ENCODE assay signal across 18 cellular contexts in genomic region chr11:45802531-45803317, GRCh38. TPM values are rescaled to one million over a fixed set of nuclear protein-coding genes. Genes with fewer than 3 reads are reported as not detected.
DNase-seq lines count a peak whose midpoint lies in the region; ATAC-seq, FAIRE-seq and TF ChIP-seq lines count a peak whose summit lies in the region.
"Had no signal": no experiment of that assay in that cellular context is flagged by ENCODE, and none has a peak within 500 bp of the region (broad histone marks: within the 10 kb centered on the region; RNA-seq: fewer than 3 reads in every experiment).

No MANE protein-coding gene starts in this region.

- H3K4me3 Mint-ChIP-seq in brain (peak overlapping the region in 4 of 5 experiments; percentile 57 to 88 (median 66)), Calu3 (ENCODE audit: low read depth, unreplicated experiment) (no peak overlapping the region)
- peak overlapping the region; percentile 39 to 98 (median 55) for H3K4me3 Mint-ChIP-seq in naive thymus-derived CD8-positive, alpha-beta T cell
- H3K4me3 Mint-ChIP-seq in stimulated activated memory B cell treated with anti-CD40 and anti-IgM and Interleukin-4, amounts not matched to agents 10 μg/mL and 1 μg/mL and 100 μg/mL, for 72 hours = no peak overlapping the region

- in situ Hi-C loops in HepG2 (cut with HindIII; ENCODE audit: extremely low pct_ligation_motif_present, low pct_unique_long_range_greater_than_20kb) = no loop called here

- peaks cover 26% of the 10 kb centered on the region for H3K4me1 Mint-ChIP-seq in brain
- peaks cover 9 to 29% (median 26%) of the 10 kb centered on the region in 4 donors for H3K4me1 Mint-ChIP-seq in naive thymus-derived CD8-positive, alpha-beta T cell
- peaks cover 16% of the 10 kb centered on the region for H3K4me1 Mint-ChIP-seq in Calu3 (ENCODE audit: low read depth, unreplicated experiment)
- H3K4me1 Mint-ChIP-seq in stimulated activated memory B cell treated with anti-CD40 and anti-IgM and Interleukin-4, amounts not matched to agents 10 μg/mL and 1 μg/mL and 100 μg/mL, for 72 hours = peaks cover 23% of the 10 kb centered on the region

- H3K36me3 Mint-ChIP-seq in brain = no peaks in the 10 kb centered on the region
- no peaks in the 10 kb centered on the region for H3K36me3 Mint-ChIP-seq in naive thymus-derived CD8-positive, alpha-beta T cell
- peaks cover 33% of the 10 kb centered on the region for H3K36me3 Mint-ChIP-seq in Calu3 (ENCODE audit: insufficient read depth, unreplicated experiment)
- no peaks in the 10 kb centered on the region for H3K36me3 Mint-ChIP-seq in stimulated activated memory B cell treated with anti-CD40 and anti-IgM and Interleukin-4, amounts not matched to agents 10 μg/mL and 1 μg/mL and 100 μg/mL, for 72 hours

- H3K27me3 Mint-ChIP-seq in brain = peaks cover 25% of the 10 kb centered on the region
- no peaks in the 10 kb centered on the region for H3K27me3 Mint-ChIP-seq in naive thymus-derived CD8-positive, alpha-beta T cell
- H3K27me3 Mint-ChIP-seq in Calu3 (ENCODE audit: unreplicated experiment) = no peaks in the 10 kb centered on the region
- H3K27me3 Mint-ChIP-seq in stimulated activated memory B cell treated with anti-CD40 and anti-IgM and Interleukin-4, amounts not matched to agents 10 μg/mL and 1 μg/mL and 100 μg/mL, for 72 hours = no peaks in the 10 kb centered on the region

- no peak for TF ChIP-seq EP300 in HepG2 (IDR thresholded peaks at IDR 0.05; ENCODE audit: low read depth in 2 of 2, low read length in 2 of 2)
- TF ChIP-seq EP300 in HepG2 (CRISPR knock-in tag; IDR thresholded peaks at IDR 0.05; ENCODE audit: borderline replicate concordance) = no peak

- peak overlapping the region; percentile 51 to 57 for H3K27ac ChIP-seq in liver (ENCODE audit: low read depth in 1 of 2, low read length in 2 of 2)
- no peak overlapping the region for H3K27ac ChIP-seq in HepG2 (ENCODE audit: extremely low read length, insufficient read depth, low read length)
- H3K27ac ChIP-seq in PC-3 (ENCODE audit: low read length) = no peak overlapping the region

- BruUV-seq in HepG2 (replicated peaks; lab: Mats Ljungman, UMichigan) (no TSS peak), Calu3 (replicated peaks; lab: Mats Ljungman, UMichigan) (no TSS peak), PC-3 (replicated peaks; lab: Mats Ljungman, UMichigan) (no TSS peak)

- H3K9me2 ChIP-seq in PC-3 (replicated peaks; ENCODE audit: low read length) = no peaks in the 10 kb centered on the region

- no peak for ATAC-seq in HepG2
- no peak for ATAC-seq in naive thymus-derived CD8-positive, alpha-beta T cell
- ATAC-seq in PC-3 = no peak
- no peak for ATAC-seq in stimulated activated memory B cell treated with anti-CD40 and anti-IgM and Interleukin-4, amounts not matched to agents 10 μg/mL and 1 μg/mL and 100 μg/mL, for 72 hours
- ATAC-seq: Panc1 had no signal

- H3K4me1 ChIP-seq in liver (ENCODE audit: control insufficient read depth in 4 of 4, insufficient read depth in 4 of 4, low read length in 3 of 4) = peaks cover 13 to 54% (median 38%) of the 10 kb centered on the region in 4 donors
- H3K4me1 ChIP-seq in HepG2 (ENCODE audit: insufficient read depth, low read length) = peaks cover 39% of the 10 kb centered on the region
- peaks cover 24% of the 10 kb centered on the region for H3K4me1 ChIP-seq in PC-3 (ENCODE audit: insufficient read depth, low read length)

- H3K9me3 ChIP-seq in liver (ENCODE audit: control insufficient read depth in 4 of 4, low read length in 3 of 4) = no peaks in the 10 kb centered on the region
- no peaks in the 10 kb centered on the region for H3K9me3 ChIP-seq in HepG2 (ENCODE audit: low read length)
- H3K9me3 ChIP-seq in PC-3 (ENCODE audit: low read length) = no peaks in the 10 kb centered on the region

- H4K20me1 ChIP-seq in HepG2 (ENCODE audit: insufficient read depth, low read length) = no peaks in the 10 kb centered on the region; the same call in 1 of the 2 replicates
- peaks cover 3% of the 10 kb centered on the region; the same call in 1 of the 2 replicates for H4K20me1 ChIP-seq in PC-3 (ENCODE audit: low read length)

- intact Hi-C loops in HepG2 (cut with micrococcal nuclease; ENCODE audit: unreplicated experiment) = no loop called here
- intact Hi-C loops in Calu3 (cut with micrococcal nuclease; ENCODE audit: unreplicated experiment) = no loop called here
- intact Hi-C loops in PC-3 (cut with micrococcal nuclease) = no loop called here

- H3K27ac Mint-ChIP-seq in brain (peak overlapping the region in 1 of 5 experiments; percentile 33), Calu3 (ENCODE audit: unreplicated experiment) (no peak overlapping the region)
- H3K27ac Mint-ChIP-seq in naive thymus-derived CD8-positive, alpha-beta T cell = peak overlapping the region in 7 of 10 donors; percentile 37 to 82 (median 69)
- no peak overlapping the region for H3K27ac Mint-ChIP-seq in stimulated activated memory B cell treated with anti-CD40 and anti-IgM and Interleukin-4, amounts not matched to agents 10 μg/mL and 1 μg/mL and 100 μg/mL, for 72 hours

- H3K79me2 ChIP-seq in HepG2 (ENCODE audit: insufficient read depth, low read length) = peaks cover 11% of the 10 kb centered on the region
- H3K79me2 ChIP-seq in PC-3 (ENCODE audit: low read length) = peaks cover 25% of the 10 kb centered on the region

- CTCF ChIA-PET in HepG2 (lab: Yijun Ruan, JAX; ENCODE audit: low intra/inter-chr PET ratio, low total read pairs) = no interaction called here
- CTCF ChIA-PET in Calu3 (lab: Charles Lee) = interaction anchor here (0.6 to 1.2 kb wide), 2 partner anchors 31 to 1401 kb away, joined by 4 to 9 read pairs; no protein-coding TSS in a partner anchor
- CTCF ChIA-PET in PC-3 (lab: Charles Lee) = no interaction called here

- DNase-seq in HepG2 (ENCODE audit: low spot score) = no peak
- no peak for DNase-seq in naive thymus-derived CD8-positive, alpha-beta T cell
- no peak for DNase-seq in midbrain (lab: John Stamatoyannopoulos, UW)
- no peak for DNase-seq in Calu3
- DNase-seq in PC-3 = no peak
- DNase-seq: DMS53; dorsolateral prefrontal cortex; hippocampal formation; NCI-H2029; NCI-H526 treated with DMSO at 0.1 percent for 48 hours; stimulated activated CD4-positive, alpha-beta T cell treated with anti-CD3 and anti-CD28 coated beads, Interleukin-4, amount 100 ng/mL, for 4 hours; SW 1271; trophoblast cell had no signal

- POLR2A ChIA-PET in HepG2 (lab: Yijun Ruan, JAX) (no interaction called here), PC-3 (lab: Charles Lee; ENCODE audit: unreplicated experiment) (no interaction called here)
- POLR2A ChIA-PET in naive thymus-derived CD8-positive, alpha-beta T cell (lab: Charles Lee) = no interaction called here

- no peaks in the 10 kb centered on the region for H3F3A ChIP-seq in PC-3 (ENCODE audit: low read length, unreplicated experiment)

- FAIRE-seq in HepG2 (lab: Jason Lieb, UNC) = no peak
- FAIRE-seq: HTR-8/SVneo had no signal

- H3K9me3 Mint-ChIP-seq in brain (no peaks in the 10 kb centered on the region), Calu3 (ENCODE audit: low read depth, unreplicated experiment) (peaks cover 3% of the 10 kb centered on the region)
- peaks cover 0 to 8% (median 0%) of the 10 kb centered on the region in 9 donors for H3K9me3 Mint-ChIP-seq in naive thymus-derived CD8-positive, alpha-beta T cell
- no peaks in the 10 kb centered on the region for H3K9me3 Mint-ChIP-seq in stimulated activated memory B cell treated with anti-CD40 and anti-IgM and Interleukin-4, amounts not matched to agents 10 μg/mL and 1 μg/mL and 100 μg/mL, for 72 hours

- H3K4me3 ChIP-seq in liver (ENCODE audit: low read depth in 1 of 3, low read length in 3 of 3) (no peak overlapping the region), HepG2 (replicated peaks in 1 of 3; ENCODE audit: insufficient read depth in 1 of 3, low read depth in 2 of 3, low read length in 3 of 3) (no peak overlapping the region), PC-3 (ENCODE audit: low read length) (no peak overlapping the region)

- TF ChIP-seq RAD21 in liver (IDR thresholded peaks at IDR 0.05) = no peak
- no peak for TF ChIP-seq RAD21 in HepG2 (CRISPR knock-in tag; IDR thresholded peaks at IDR 0.05)

- WGBS in liver = 91% methylated on average over 10 of the region's 10 CpGs
- WGBS in HepG2 (ENCODE audit: low lambda C conversion rate) = 31% methylated on average over 10 of the region's 10 CpGs

- H3K9ac ChIP-seq in liver (ENCODE audit: low read depth in 1 of 2, low read length in 2 of 2) (peak overlapping the region in 1 of 2 donors; percentile 46), HepG2 (ENCODE audit: insufficient read depth, low read depth, low read length) (no peak overlapping the region), PC-3 (ENCODE audit: low read length) (no peak overlapping the region)

- H3K36me3 ChIP-seq in liver (ENCODE audit: control insufficient read depth in 4 of 4, insufficient read depth in 3 of 4, low read depth in 1 of 4, low read length in 3 of 4) (peaks cover 0 to 4% (median 2%) of the 10 kb centered on the region in 4 donors), HepG2 (replicated peaks in 1 of 2; ENCODE audit: control insufficient read depth in 1 of 2, insufficient read depth in 2 of 2, low read length in 2 of 2) (no peaks in the 10 kb centered on the region), PC-3 (ENCODE audit: low read depth, low read length) (no peaks in the 10 kb centered on the region)

- no peak for TF ChIP-seq CTCF in liver (IDR thresholded peaks at IDR 0.05; ENCODE audit: low read depth, low read length, missing input control)
- TF ChIP-seq CTCF in HepG2 (CRISPR knock-in tag; IDR thresholded peaks at IDR 0.05) = no peak
- no peak for TF ChIP-seq CTCF in brain (conservative IDR thresholded peaks at IDR 0.05)
- TF ChIP-seq CTCF in Calu3 (IDR thresholded peaks at IDR 0.05; ENCODE audit: unreplicated experiment) = no peak
- no peak for TF ChIP-seq CTCF in PC-3 (conservative IDR thresholded peaks at IDR 0.05; ENCODE audit: low read depth, low read length)

- TF ChIP-seq POLR2A in HepG2 (IDR thresholded peaks at IDR 0.05; ENCODE audit: insufficient read depth in 1 of 2, low read depth in 2 of 2, low read length in 2 of 2) = no peak

- H3K27me3 ChIP-seq in liver (ENCODE audit: control insufficient read depth in 4 of 4, insufficient read depth in 4 of 4, low read length in 3 of 4) (no peaks in the 10 kb centered on the region), HepG2 (ENCODE audit: control insufficient read depth in 1 of 2, insufficient read depth in 2 of 2, low read length in 2 of 2) (peaks cover 0 to 18% of the 10 kb centered on the region in 2 experiments; a peak in 1 of 5 replicates), PC-3 (ENCODE audit: low read length) (no peaks in the 10 kb centered on the region)
- H3K27me3 ChIP-seq: dorsolateral prefrontal cortex had no signal

- H2AFZ ChIP-seq in HepG2 (ENCODE audit: low read length) (no peak overlapping the region), PC-3 (ENCODE audit: low read length) (no peak overlapping the region)

- H3K4me2 ChIP-seq in HepG2 (ENCODE audit: low read depth, low read length) (no peak overlapping the region), PC-3 (ENCODE audit: low read length) (no peak overlapping the region)

RNA-seq across cellular contexts. Expression of gene SLC35C1, which starts 2.2 kb away (rescaled TPM):
- total RNA-seq in liver (10 to 100 TPM in 1 of 2 donors, 1 to 10 TPM in 1; 2.5 to 36.5 TPM), HepG2 (2016; rRNA removed; fragmentation: Illumina TruSeq; extraction: Trizol) (6.1 and 7.0 TPM in 2 replicates), Calu3 (2022) (18.1 and 20.5 TPM in 2 replicates), PC-3 (2014; rRNA removed) (9.5 and 13.5 TPM in 2 replicates)
- polyA plus RNA-seq in liver (10 to 100 TPM; 55.8 to 82.0 TPM), HepG2 (2011; rRNA removed) (2.6 and 2.9 TPM in 2 replicates), brain (ENCODE audit: insufficient read depth, low read depth, low replicate concordance) (7.7 TPM)
- total RNA-seq in HepG2 (2016; cell fraction: cytosol; rRNA removed; fragmentation: Illumina TruSeq; extraction: Trizol; ENCODE audit: low read depth) = 2.8 and 3.3 TPM in 2 replicates
- total RNA-seq in HepG2 (2016; cell fraction: insoluble cytoplasmic fraction; rRNA removed; fragmentation: Illumina TruSeq; extraction: Trizol) = 5.8 and 7.5 TPM in 2 replicates
- 9.9 and 10.1 TPM in 2 replicates for total RNA-seq in HepG2 (2016; cell fraction: membrane; rRNA removed; fragmentation: Illumina TruSeq; extraction: Trizol)
- total RNA-seq in HepG2 (2016; cell fraction: nucleus; rRNA removed; fragmentation: Illumina TruSeq; extraction: Trizol) = 8.9 and 10.1 TPM in 2 replicates
- polyA plus RNA-seq in HepG2 (2011; cell fraction: cytosol; rRNA removed) = 1.8 and 3.3 TPM in 2 replicates
- polyA plus RNA-seq in HepG2 (2011; cell fraction: nucleus; rRNA removed) = 5.3 and 6.1 TPM in 2 replicates
- polyA plus RNA-seq in HepG2 (2012) = 5.5 and 7.2 TPM in 2 replicates
- polyA plus RNA-seq in HepG2 (2016; cell fraction: cytosol; fragmentation: Illumina TruSeq; extraction: Trizol; ENCODE audit: low read depth) = 4.4 and 5.2 TPM in 2 replicates
- 8.6 and 9.4 TPM in 2 replicates for polyA plus RNA-seq in HepG2 (2016; cell fraction: insoluble cytoplasmic fraction; fragmentation: Illumina TruSeq; extraction: Trizol; ENCODE audit: low read depth)
- 10.8 and 11.1 TPM in 2 replicates for polyA plus RNA-seq in HepG2 (2016; cell fraction: membrane; fragmentation: Illumina TruSeq; extraction: Trizol; ENCODE audit: low read depth)
- polyA plus RNA-seq in HepG2 (2016; cell fraction: nucleus; fragmentation: Illumina TruSeq; extraction: Trizol; ENCODE audit: insufficient read depth, low read depth) = 11.8 and 12.4 TPM in 2 replicates
- polyA minus RNA-seq in HepG2 (2011; rRNA and poly(A)+ RNA removed; ENCODE audit: low replicate concordance) = 22.9 and 26.1 TPM in 2 replicates
- polyA minus RNA-seq in HepG2 (2011; cell fraction: cytosol; rRNA and poly(A)+ RNA removed) = 6.5 and 8.0 TPM in 2 replicates
- polyA minus RNA-seq in HepG2 (2011; cell fraction: nucleus; rRNA and poly(A)+ RNA removed) = 3.4 and 5.5 TPM in 2 replicates
- total RNA-seq in naive thymus-derived CD8-positive, alpha-beta T cell = 10 to 100 TPM; 11.8 to 12.3 TPM
- polyA plus RNA-seq in naive thymus-derived CD8-positive, alpha-beta T cell = 10 to 100 TPM in 1 of 3 donors, 1 to 10 TPM in 2; 5.6 to 10.0 (median 8.4) TPM

RNA-seq across cellular contexts. Expression of gene CRY2, which starts 44.6 kb away (rescaled TPM):
- 10 to 100 TPM; 16.7 to 72.9 TPM for total RNA-seq in liver
- polyA plus RNA-seq in liver = 10 to 100 TPM; 18.2 to 47.9 TPM
- total RNA-seq in HepG2 (2016; rRNA removed; fragmentation: Illumina TruSeq; extraction: Trizol) = 8.8 and 12.2 TPM in 2 replicates
- total RNA-seq in HepG2 (2016; cell fraction: cytosol; rRNA removed; fragmentation: Illumina TruSeq; extraction: Trizol; ENCODE audit: low read depth) = 8.5 and 9.2 TPM in 2 replicates
- 7.8 and 11.7 TPM in 2 replicates for total RNA-seq in HepG2 (2016; cell fraction: insoluble cytoplasmic fraction; rRNA removed; fragmentation: Illumina TruSeq; extraction: Trizol)
- total RNA-seq in HepG2 (2016; cell fraction: membrane; rRNA removed; fragmentation: Illumina TruSeq; extraction: Trizol) = 7.7 and 7.9 TPM in 2 replicates
- 14.4 and 18.4 TPM in 2 replicates for total RNA-seq in HepG2 (2016; cell fraction: nucleus; rRNA removed; fragmentation: Illumina TruSeq; extraction: Trizol)
- 10.0 and 10.1 TPM in 2 replicates for polyA plus RNA-seq in HepG2 (2011; rRNA removed)
- polyA plus RNA-seq in HepG2 (2011; cell fraction: cytosol; rRNA removed) = 4.5 and 4.8 TPM in 2 replicates
- 42.1 and 49.3 TPM in 2 replicates for polyA plus RNA-seq in HepG2 (2011; cell fraction: nucleus; rRNA removed)
- 8.4 and 8.8 TPM in 2 replicates for polyA plus RNA-seq in HepG2 (2012)
- 0.70 and 0.83 TPM in 2 replicates for polyA plus RNA-seq in HepG2 (2016; cell fraction: cytosol; fragmentation: Illumina TruSeq; extraction: Trizol; ENCODE audit: low read depth)
- 6.0 and 7.6 TPM in 2 replicates for polyA plus RNA-seq in HepG2 (2016; cell fraction: insoluble cytoplasmic fraction; fragmentation: Illumina TruSeq; extraction: Trizol; ENCODE audit: low read depth)
- 1.9 and 2.1 TPM in 2 replicates for polyA plus RNA-seq in HepG2 (2016; cell fraction: membrane; fragmentation: Illumina TruSeq; extraction: Trizol; ENCODE audit: low read depth)
- polyA plus RNA-seq in HepG2 (2016; cell fraction: nucleus; fragmentation: Illumina TruSeq; extraction: Trizol; ENCODE audit: insufficient read depth, low read depth) = 27.9 and 28.8 TPM in 2 replicates
- polyA minus RNA-seq in HepG2 (2011; rRNA and poly(A)+ RNA removed; ENCODE audit: low replicate concordance) = 28.6 and 30.6 TPM in 2 replicates
- polyA minus RNA-seq in HepG2 (2011; cell fraction: cytosol; rRNA and poly(A)+ RNA removed) = 7.2 and 7.8 TPM in 2 replicates
- polyA minus RNA-seq in HepG2 (2011; cell fraction: nucleus; rRNA and poly(A)+ RNA removed) = 25.4 and 26.0 TPM in 2 replicates
- polyA plus RNA-seq in brain (ENCODE audit: insufficient read depth, low read depth, low replicate concordance) = 18.2 TPM
- total RNA-seq in naive thymus-derived CD8-positive, alpha-beta T cell = 10 to 100 TPM; 59.5 to 64.5 TPM
- 10 to 100 TPM; 24.3 to 33.4 (median 30.3) TPM for polyA plus RNA-seq in naive thymus-derived CD8-positive, alpha-beta T cell
- total RNA-seq in Calu3 (2022) = 14.9 and 16.1 TPM in 2 replicates
- 9.5 and 12.4 TPM in 2 replicates for total RNA-seq in PC-3 (2014; rRNA removed)

Comparison
In these comparisons a context has a peak if more than half of its experiments do, and no peak if none do; other contexts are left out.
1. H3K27ac ChIP-seq: peak in liver (2 of 2); none in HepG2 (single experiment) and PC-3 (single experiment).
2. H3K27ac Mint-ChIP-seq: peak in naive thymus-derived CD8-positive, alpha-beta T cell (7 of 10); none in Calu3 (single experiment) and stimulated activated memory B cell treated with anti-CD40 and anti-IgM and Interleukin-4, amounts not matched to agents 10 μg/mL and 1 μg/mL and 100 μg/mL, for 72 hours (single experiment).
3. H3K4me3 Mint-ChIP-seq: peak in brain (4 of 5) and naive thymus-derived CD8-positive, alpha-beta T cell (10 of 10); none in Calu3 (single experiment) and stimulated activated memory B cell treated with anti-CD40 and anti-IgM and Interleukin-4, amounts not matched to agents 10 μg/mL and 1 μg/mL and 100 μg/mL, for 72 hours (single experiment).